Comparison of ENCODE assay signal across 8 cellular contexts in genomic region chr2:68121873-68122679, GRCh38. TPM values are rescaled to one million over a fixed set of nuclear protein-coding genes. Genes with fewer than 3 reads are reported as not detected.
DNase-seq lines count a peak whose midpoint lies in the region; ATAC-seq and TF ChIP-seq lines count a peak whose summit lies in the region.

No MANE protein-coding gene starts in this region.

- H3K9me3 ChIP-seq in right cardiac atrium (ENCODE audit: control insufficient read depth, low read length): no peaks in the 10 kb centered on the region
- H3K9me3 ChIP-seq in gastrocnemius medialis: no peaks in the 10 kb centered on the region

- in situ Hi-C loops in gastrocnemius medialis (cut with MboI; ENCODE audit: low sequenced_read_pairs in 4 of 4): loop anchor here (5.0 to 10.0 kb wide), 5 partner anchors 163 to 323 kb away; no protein-coding TSS in a partner anchor

- H3K27ac ChIP-seq in right cardiac atrium (ENCODE audit: low read length): no peak overlapping the region
- no peak overlapping the region for H3K27ac ChIP-seq in gastrocnemius medialis

- peak; percentile 53 to 76 for ATAC-seq in right cardiac atrium
- ATAC-seq in gastrocnemius medialis: peak; percentile 19 to 65
- no peak for ATAC-seq in HG02571 (IDR thresholded peaks at IDR 0.05; ENCODE audit: unreplicated experiment)
- ATAC-seq in HG03139 (IDR thresholded peaks at IDR 0.05; ENCODE audit: unreplicated experiment): no peak

- TF ChIP-seq CTCF in NB4 (IDR thresholded peaks at IDR 0.05; ENCODE audit: low read depth, low read length): peak; percentile 98
- peak; percentile 86 to 95 (median 89) for TF ChIP-seq CTCF in gastrocnemius medialis (IDR thresholded peaks at IDR 0.05 in 4 of 5, conservative IDR thresholded peaks at IDR 0.05 in 1 of 5)

- no peak for TF ChIP-seq POLR2A in NB4 (IDR thresholded peaks at IDR 0.05; ENCODE audit: extremely low read depth, insufficient read length)
- no peak for TF ChIP-seq POLR2A in gastrocnemius medialis (IDR thresholded peaks at IDR 0.05)

- H3K4me3 ChIP-seq in NB4 (ENCODE audit: low read depth, low read length): no peak overlapping the region
- no peak overlapping the region for H3K4me3 ChIP-seq in right cardiac atrium (ENCODE audit: low read length)
- H3K4me3 ChIP-seq in gastrocnemius medialis: no peak overlapping the region

- DNase-seq in GM03348 (ENCODE audit: low spot score) (peak; percentile 86), NB4 (ENCODE audit: low read depth) (peak; percentile 88), T-helper 1 cell (peak; percentile 50 to 76 (median 56)), anterior cingulate cortex (lab: John Stamatoyannopoulos, UW) (peak; percentile 5 to 96 (median 62)), right cardiac atrium (peak; percentile 87 to 95 (median 91)), gastrocnemius medialis (peak; percentile 53 to 77)

- no peaks in the 10 kb centered on the region for H3K27me3 ChIP-seq in right cardiac atrium (ENCODE audit: control insufficient read depth, insufficient read depth)
- H3K27me3 ChIP-seq in gastrocnemius medialis: no peaks in the 10 kb centered on the region

- WGBS in right cardiac atrium: 44% methylated on average over 16 of the region's 16 CpGs

- intact Hi-C loops in right cardiac atrium (cut with DNase I): loop anchor here (5.0 to 10.0 kb wide), 6 partner anchors 133 to 323 kb away; partner anchors contain the start of gene PPP3R1 (in 1 of the 4)
- intact Hi-C loops in gastrocnemius medialis (cut with DNase I; ENCODE audit: low total_unique reads): loop anchor here (1.0 to 5.0 kb wide), 3 partner anchors 161 to 319 kb away; no protein-coding TSS in a partner anchor

- no peaks in the 10 kb centered on the region for H3K36me3 ChIP-seq in gastrocnemius medialis

- H3K4me1 ChIP-seq in right cardiac atrium (ENCODE audit: control insufficient read depth, insufficient read depth, low read length): no peaks in the 10 kb centered on the region
- peaks cover 0 to 4% of the 10 kb centered on the region in 2 donors for H3K4me1 ChIP-seq in gastrocnemius medialis

RNA-seq across cellular contexts. Expression of gene PNO1, which starts 35.6 kb away (rescaled TPM):
- total RNA-seq in right cardiac atrium (10 to 100 TPM in 1 of 4 donors, 1 to 10 TPM in 3; 8.3 to 15.8 (median 8.5) TPM), gastrocnemius medialis (10 to 100 TPM; 19.8 to 26.4 (median 23.6) TPM)
- polyA plus RNA-seq in right cardiac atrium: 7.0 TPM

RNA-seq across cellular contexts. Expression of gene C1D, which starts 59.3 kb away (rescaled TPM):
- 10 to 100 TPM; 13.5 to 20.9 (median 17.3) TPM for total RNA-seq in right cardiac atrium
- polyA plus RNA-seq in right cardiac atrium: 21.2 TPM
- 10 to 100 TPM; 29.7 to 57.3 (median 41.4) TPM for total RNA-seq in gastrocnemius medialis

Comparison
In these comparisons a context has a peak if more than half of its experiments do, and no peak if none do; other contexts are left out.
1. ATAC-seq: peak in right cardiac atrium (2 of 2) and gastrocnemius medialis (2 of 2); none in HG02571 (single experiment) and HG03139 (single experiment).
2. Peak in every context shown above with its lines, with median percentiles within 50 percentile points of each other: DNase-seq.